Comparison of ENCODE assay signal across 33 cellular contexts in the genomic region with DNA sequence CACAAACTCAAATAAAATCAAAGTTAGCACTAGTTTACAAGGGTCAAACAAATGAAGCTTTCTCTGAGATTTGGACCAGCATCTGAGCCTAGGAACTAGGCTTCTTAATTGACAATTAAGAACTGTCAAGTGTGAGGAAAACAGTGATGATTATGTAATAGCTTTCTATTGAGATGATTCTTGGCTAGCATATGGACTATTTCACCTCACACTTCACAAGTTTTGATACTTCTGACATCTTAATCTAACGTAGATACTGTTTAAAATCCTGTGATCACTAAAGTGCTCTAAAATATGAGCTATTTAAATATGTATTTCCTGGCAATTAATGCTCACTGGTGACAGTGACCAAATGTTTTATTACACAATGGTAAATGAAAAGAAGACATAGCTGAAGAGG.
"Had no signal": no experiment of that assay in that cellular context is flagged by ENCODE, and none has a peak within 500 bp of the region (broad histone marks: within the 10 kb centered on the region; RNA-seq: fewer than 3 reads in every experiment).

No MANE protein-coding gene starts in this region.

- H3K27me3 Mint-ChIP-seq: activated CD4-positive, alpha-beta T cell treated with anti-CD3 and anti-CD28 coated beads, Interleukin-2, amount 10 ng/mL, durations not matched to agents 7 days and 5 days; activated naive CD4-positive, alpha-beta T cell treated with anti-CD3 and anti-CD28 coated beads, Interleukin-2, amount 50 U/mL, for 24 hours; activated naive CD8-positive, alpha-beta T cell treated with anti-CD3 and anti-CD28 coated beads, Interleukin-2, amount 10 ng/mL, durations not matched to agents 7 days and 5 days; activated T-cell treated with anti-CD3 and anti-CD28 coated beads, Interleukin-2, amount 50 U/mL, for 24 hours had no signal

- H3K36me3 Mint-ChIP-seq: activated naive CD4-positive, alpha-beta T cell treated with anti-CD3 and anti-CD28 coated beads, Interleukin-2, amount 50 U/mL, for 24 hours; activated naive CD8-positive, alpha-beta T cell treated with anti-CD3 and anti-CD28 coated beads, Interleukin-2, amount 10 ng/mL, durations not matched to agents 7 days and 5 days had no signal

- H3K4me3 ChIP-seq: ascending aorta, breast epithelium, MG63, PC-9, SJCRH30, SK-N-MC had no signal

- DNase-seq: activated CD4-positive, alpha-beta T cell treated with anti-CD3 and anti-CD28 coated beads, Interleukin-2, amount 10 ng/mL, durations not matched to agents 7 days and 5 days; activated CD4-positive, alpha-beta T cell treated with anti-CD3 and anti-CD28 coated beads, Interleukin-2, amount 50 U/mL, for 48 hours; activated CD8-positive, alpha-beta T cell treated with anti-CD3 and anti-CD28 coated beads, Interleukin-2, amount 10 ng/mL, durations not matched to agents 7 days and 5 days; activated gamma-delta T cell; activated naive CD4-positive, alpha-beta T cell treated with Interleukin-2 at 50 U/mL for 16 hours; activated naive CD8-positive, alpha-beta T cell treated with anti-CD3 and anti-CD28 coated beads, Interleukin-2, amount 10 ng/mL, durations not matched to agents 7 days and 5 days; activated T-cell treated with anti-CD3 and anti-CD28 coated beads, Interleukin-2, amount 50 U/mL, for 24 hours; amygdala; caudate nucleus; cerebellar nuclear complex; Kasumi-1; KG1; MG63; MV-4-11; NCI-H1092; NCI-H146; NCI-H187; NCI-H2029 treated with DMSO at 0.1 percent for 48 hours; NCI-H2107; NCI-H2171; NCI-H748 treated with DMSO at 0.1 percent for 48 hours; NK-92 treated with Interleukin-12 subunit alpha and Interleukin-12 subunit beta, amount 100 ng/mL, for 24 hours; PC-9; SHP77; SJCRH30 had no signal

- H3K4me1 Mint-ChIP-seq: activated CD4-positive, alpha-beta T cell treated with anti-CD3 and anti-CD28 coated beads, Interleukin-2, amount 10 ng/mL, durations not matched to agents 7 days and 5 days; activated naive CD4-positive, alpha-beta T cell treated with anti-CD3 and anti-CD28 coated beads, Interleukin-2, amount 50 U/mL, for 24 hours; activated naive CD8-positive, alpha-beta T cell treated with anti-CD3 and anti-CD28 coated beads, Interleukin-2, amount 10 ng/mL, durations not matched to agents 7 days and 5 days had no signal

- H3K9me3 Mint-ChIP-seq: activated CD4-positive, alpha-beta T cell treated with anti-CD3 and anti-CD28 coated beads, Interleukin-2, amount 10 ng/mL, durations not matched to agents 7 days and 5 days; activated naive CD8-positive, alpha-beta T cell treated with anti-CD3 and anti-CD28 coated beads, Interleukin-2, amount 10 ng/mL, durations not matched to agents 7 days and 5 days; activated T-cell treated with anti-CD3 and anti-CD28 coated beads, Interleukin-2, amount 50 U/mL, for 24 hours; activated T-helper 2 cell treated with anti-CD3 and anti-CD28 coated beads, Interferon-gamma antibody, Interleukin-2, Interleukin-4, amounts not matched to agents 10 μg/mL and 5 μg/mL and 100 μg/mL, durations not matched to agents 14 hours and 24 hours and 36 hours; T-helper 1 cell treated with Interleukin-12 subunit alpha and Interleukin-12 subunit beta and Interleukin-4 antibody, amounts not matched to agents 30 μg/mL and 1 μg/mL, for 36 hours; T-helper 2 cell treated with Interferon-gamma antibody and Interleukin-4, amounts not matched to agents 5 μg/mL and 100 μg/mL, for 36 hours had no signal

- H3K27me3 ChIP-seq: ascending aorta, breast epithelium, MG63, SJCRH30 had no signal

- H3K36me3 ChIP-seq: ascending aorta, breast epithelium, MG63, SJCRH30 had no signal

- ATAC-seq: activated CD8-positive, alpha-beta T cell treated with anti-CD3 and anti-CD28 coated beads, Interleukin-2, amount 10 ng/mL, durations not matched to agents 7 days and 5 days had no signal

- H3K27ac ChIP-seq: ascending aorta, breast epithelium, PC-9, RWPE1, SJCRH30, SK-N-MC had no signal

- H3K4me3 Mint-ChIP-seq: activated CD4-positive, alpha-beta T cell treated with anti-CD3 and anti-CD28 coated beads, Interleukin-2, amount 10 ng/mL, durations not matched to agents 7 days and 5 days; activated CD8-positive, alpha-beta T cell treated with anti-CD3 and anti-CD28 coated beads, Interleukin-2, amount 10 ng/mL, durations not matched to agents 7 days and 5 days; activated naive CD4-positive, alpha-beta T cell treated with anti-CD3 and anti-CD28 coated beads, Interleukin-2, amount 50 U/mL, for 24 hours; activated naive CD8-positive, alpha-beta T cell treated with anti-CD3 and anti-CD28 coated beads, Interleukin-2, amount 10 ng/mL, durations not matched to agents 7 days and 5 days; activated T-cell treated with anti-CD3 and anti-CD28 coated beads, Interleukin-2, amount 50 U/mL, for 24 hours; T-helper 1 cell treated with Interleukin-12 subunit alpha and Interleukin-12 subunit beta and Interleukin-4 antibody, amounts not matched to agents 30 μg/mL and 1 μg/mL, for 36 hours; T-helper 2 cell treated with Interferon-gamma antibody and Interleukin-4, amounts not matched to agents 5 μg/mL and 100 μg/mL, for 36 hours had no signal

- H3K4me1 ChIP-seq: ascending aorta, breast epithelium had no signal

- H3K9me3 ChIP-seq: ascending aorta had no signal

- H3K27ac Mint-ChIP-seq: activated CD4-positive, alpha-beta T cell treated with anti-CD3 and anti-CD28 coated beads, Interleukin-2, amount 10 ng/mL, durations not matched to agents 7 days and 5 days; activated CD8-positive, alpha-beta T cell treated with anti-CD3 and anti-CD28 coated beads, Interleukin-2, amount 10 ng/mL, durations not matched to agents 7 days and 5 days; activated naive CD4-positive, alpha-beta T cell treated with anti-CD3 and anti-CD28 coated beads, Interleukin-2, amount 50 U/mL, for 24 hours; activated naive CD8-positive, alpha-beta T cell treated with anti-CD3 and anti-CD28 coated beads, Interleukin-2, amount 10 ng/mL, durations not matched to agents 7 days and 5 days; activated T-cell treated with anti-CD3 and anti-CD28 coated beads, Interleukin-2, amount 50 U/mL, for 24 hours; activated T-helper 2 cell treated with anti-CD3 and anti-CD28 coated beads, Interferon-gamma antibody, Interleukin-2, Interleukin-4, amounts not matched to agents 10 μg/mL and 5 μg/mL and 100 μg/mL, durations not matched to agents 14 hours and 24 hours and 36 hours; T-helper 1 cell treated with Interleukin-12 subunit alpha and Interleukin-12 subunit beta and Interleukin-4 antibody, amounts not matched to agents 30 μg/mL and 1 μg/mL, for 36 hours; T-helper 2 cell treated with Interferon-gamma antibody and Interleukin-4, amounts not matched to agents 5 μg/mL and 100 μg/mL, for 36 hours had no signal
